11 cellular contexts compared by ENCODE assay signal in the genomic region with DNA sequence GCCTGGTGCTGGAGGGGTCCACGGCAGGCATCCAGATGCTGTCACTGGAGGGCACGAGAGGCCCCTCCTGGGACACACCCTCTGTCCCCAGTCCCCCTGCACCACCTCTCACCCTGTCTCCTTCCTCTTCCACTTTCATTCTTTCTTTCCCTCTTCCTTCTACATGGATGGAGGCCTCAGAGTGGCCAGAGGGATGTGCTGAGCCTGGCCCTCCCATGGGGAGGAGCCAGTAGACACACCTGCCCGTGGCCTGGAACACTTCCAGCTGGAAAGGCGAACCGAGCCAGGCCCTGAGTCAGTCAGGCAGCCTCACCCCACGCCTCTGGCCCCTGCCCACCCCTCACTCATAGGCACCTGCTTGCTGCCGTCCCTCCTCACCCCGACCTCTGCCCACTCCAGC. TPM values are rescaled to one million over a fixed set of nuclear protein-coding genes. Genes with fewer than 3 reads are reported as not detected.
DNase-seq lines count a peak whose midpoint lies in the region; ATAC-seq and TF ChIP-seq lines count a peak whose summit lies in the region.
"Had no signal": no experiment of that assay in that cellular context is flagged by ENCODE, and none has a peak within 500 bp of the region (broad histone marks: within the 10 kb centered on the region; RNA-seq: fewer than 3 reads in every experiment).

No MANE protein-coding gene starts in this region.

- H3K27me3 ChIP-seq in body of pancreas, result no peaks in the 10 kb centered on the region
- no peaks in the 10 kb centered on the region for H3K27me3 ChIP-seq in mucosa of rectum (ENCODE audit: control insufficient read depth in 2 of 2, insufficient read depth in 2 of 2, low read length in 2 of 2)
- no peaks in the 10 kb centered on the region for H3K27me3 ChIP-seq in left ventricle myocardium inferior (ENCODE audit: low read depth)
- H3K27me3 ChIP-seq: ascending aorta had no signal

- ATAC-seq in body of pancreas (peak; percentile 86), GM21737 (IDR thresholded peaks at IDR 0.05; ENCODE audit: unreplicated experiment) (no peak), GM21723 (IDR thresholded peaks at IDR 0.05; ENCODE audit: unreplicated experiment) (no peak)

- H3K9ac ChIP-seq in mucosa of rectum (ENCODE audit: low read depth in 1 of 2, low read length in 2 of 2), result peak overlapping the region; percentile 52 to 65

- H3K4me3 ChIP-seq in body of pancreas (no peak overlapping the region), mucosa of rectum (ENCODE audit: low read length in 2 of 2) (peak overlapping the region; percentile 53 to 67), left ventricle myocardium inferior (no peak overlapping the region)
- H3K4me3 ChIP-seq: ascending aorta, skin epidermis had no signal

- no peaks in the 10 kb centered on the region for H3K9me3 ChIP-seq in body of pancreas
- no peaks in the 10 kb centered on the region for H3K9me3 ChIP-seq in mucosa of rectum (ENCODE audit: control insufficient read depth in 2 of 2, low read length in 2 of 2)
- no peaks in the 10 kb centered on the region for H3K9me3 ChIP-seq in left ventricle myocardium inferior (replicated peaks)
- H3K9me3 ChIP-seq: ascending aorta had no signal

- no peak overlapping the region for H3K27ac ChIP-seq in body of pancreas
- H3K27ac ChIP-seq in mucosa of rectum (ENCODE audit: low read depth in 2 of 2, low read length in 2 of 2), result peak overlapping the region; percentile 71 to 79
- no peak overlapping the region for H3K27ac ChIP-seq in left ventricle myocardium inferior (replicated peaks)
- H3K27ac ChIP-seq: ascending aorta, skin epidermis had no signal

- DNase-seq in DMS153 treated with DMSO at 0.1 percent for 48 hours (lab: John Stamatoyannopoulos, UW; ENCODE audit: unreplicated experiment) (peak; percentile 69), NCI-H1105 treated with DMSO at 0.1 percent for 48 hours (lab: John Stamatoyannopoulos, UW) (peak; percentile 76), body of pancreas (peak; percentile 74 to 92 (median 88)), NCI-H446 treated with DMSO at 0.1 percent for 48 hours (lab: John Stamatoyannopoulos, UW) (no peak), left ventricle myocardium inferior (no peak)
- DNase-seq: stimulated activated naive CD4-positive, alpha-beta T cell treated with Interleukin-2 at 50 U/mL for 16 hours had no signal

- intact Hi-C loops in body of pancreas (cut with DNase I) (no loop called here), left ventricle myocardium inferior (cut with micrococcal nuclease) (no loop called here)

- H3K36me3 ChIP-seq in body of pancreas (replicated peaks in 1 of 2; ENCODE audit: insufficient read depth in 1 of 2, low read depth in 2 of 2) (no peaks in the 10 kb centered on the region), mucosa of rectum (ENCODE audit: control insufficient read depth in 2 of 2, insufficient read depth in 2 of 2, low read length in 2 of 2) (no peaks in the 10 kb centered on the region), left ventricle myocardium inferior (no peaks in the 10 kb centered on the region)
- H3K36me3 ChIP-seq: ascending aorta had no signal

- TF ChIP-seq POLR2A in body of pancreas (IDR thresholded peaks at IDR 0.05), result no peak

- H3K4me1 ChIP-seq in body of pancreas (no peaks in the 10 kb centered on the region), mucosa of rectum (ENCODE audit: control insufficient read depth in 2 of 2, insufficient read depth in 2 of 2, low read length in 2 of 2) (peaks cover 5 to 13% of the 10 kb centered on the region in 2 donors), left ventricle myocardium inferior (no peaks in the 10 kb centered on the region)
- H3K4me1 ChIP-seq: ascending aorta had no signal

- TF ChIP-seq CTCF in body of pancreas (IDR thresholded peaks at IDR 0.05), result no peak
- no peak for TF ChIP-seq CTCF in left ventricle myocardium inferior (IDR thresholded peaks at IDR 0.05; ENCODE audit: borderline replicate concordance)

- 19 to 27% methylated on average over 8 of the region's 8 CpGs for WGBS in body of pancreas, 2 donors

RNA-seq across cellular contexts. Expression of gene MXI1, which starts 55.9 kb away (rescaled TPM):
- total RNA-seq in body of pancreas (10 to 100 TPM; 14.8 to 24.1 TPM), left ventricle myocardium inferior (60.0 TPM)

Comparison
In these comparisons a context has a peak if more than half of its experiments do, and no peak if none do; other contexts are left out.
1. DNase-seq: peak in DMS153 treated with DMSO at 0.1 percent for 48 hours (single experiment), NCI-H1105 treated with DMSO at 0.1 percent for 48 hours (single experiment) and body of pancreas (4 of 4); none in NCI-H446 treated with DMSO at 0.1 percent for 48 hours (single experiment) and left ventricle myocardium inferior (single experiment).
2. H3K27ac ChIP-seq: peak in mucosa of rectum (2 of 2); none in body of pancreas (0 of 4) and left ventricle myocardium inferior (single experiment).
3. H3K4me3 ChIP-seq: peak in mucosa of rectum (2 of 2); none in body of pancreas (0 of 2) and left ventricle myocardium inferior (single experiment).